In the genomic region with DNA sequence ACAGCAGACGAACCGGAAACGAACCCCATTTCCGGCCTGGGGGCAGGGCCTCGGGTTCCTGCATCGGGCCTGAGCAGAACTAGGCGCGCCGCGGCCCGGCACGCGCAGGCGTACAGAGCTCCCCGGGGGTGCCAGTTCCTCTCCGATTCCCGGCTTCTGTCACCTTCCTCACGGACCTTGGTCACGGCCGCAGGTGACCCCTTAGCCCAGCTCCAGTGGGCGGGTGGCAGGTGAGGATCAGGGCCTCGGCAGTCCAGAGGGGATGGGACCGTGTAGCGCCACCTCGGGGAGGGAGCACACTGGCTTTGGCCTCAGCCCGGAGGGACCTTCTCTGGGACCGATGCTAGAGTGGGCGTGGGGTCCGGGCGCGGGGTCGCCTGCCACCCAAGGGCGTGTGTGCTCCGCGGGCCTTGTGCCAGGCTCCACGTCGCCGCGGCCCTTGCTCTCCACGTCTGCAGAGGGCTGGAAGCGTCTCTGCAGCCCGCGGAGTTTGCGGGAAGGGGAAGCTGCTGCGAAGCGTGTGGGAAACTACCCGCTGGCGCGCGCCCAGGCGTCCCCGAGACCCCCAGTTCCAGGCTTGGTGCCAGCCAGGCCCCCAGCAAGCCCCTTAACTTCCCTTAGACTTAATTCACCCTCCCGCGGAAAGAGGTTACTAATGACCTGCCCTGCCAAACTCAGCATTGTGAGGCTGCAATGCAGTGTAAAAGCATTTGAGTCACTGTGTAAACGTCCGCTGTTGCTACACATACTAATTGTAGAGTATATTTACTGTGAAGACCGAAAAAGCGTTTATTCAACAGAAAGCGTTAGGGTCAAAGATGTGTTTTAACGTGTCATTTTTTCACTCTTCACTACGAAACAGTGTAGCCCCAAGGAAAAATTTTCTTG, we compare ENCODE assay signal across 1 cellular context.
TF ChIP-seq lines count a peak whose summit lies in the region.

A gene (plus strand): TSS at position 48 of the 888 bp plus-strand sequence. CDS start 7,930 bp downstream, outside the sequence.

TF ChIP-seq in HepG2, 621 proteins besides CTCF, POLR2A, EP300 and RAD21 (continued from another document and continues in another):
- TF ChIP-seq, protein P1, sequence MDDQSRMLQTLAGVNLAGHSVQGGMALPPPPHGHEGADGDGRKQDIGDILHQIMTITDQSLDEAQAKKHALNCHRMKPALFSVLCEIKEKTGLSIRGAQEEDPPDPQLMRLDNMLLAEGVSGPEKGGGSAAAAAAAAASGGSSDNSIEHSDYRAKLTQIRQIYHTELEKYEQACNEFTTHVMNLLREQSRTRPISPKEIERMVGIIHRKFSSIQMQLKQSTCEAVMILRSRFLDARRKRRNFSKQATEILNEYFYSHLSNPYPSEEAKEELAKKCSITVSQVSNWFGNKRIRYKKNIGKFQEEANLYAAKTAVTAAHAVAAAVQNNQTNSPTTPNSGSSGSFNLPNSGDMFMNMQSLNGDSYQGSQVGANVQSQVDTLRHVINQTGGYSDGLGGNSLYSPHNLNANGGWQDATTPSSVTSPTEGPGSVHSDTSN (CRISPR knock-in tag; IDR thresholded peaks at IDR 0.05; ENCODE audit: borderline replicate concordance) = peak; percentile 47; the same call in 1 of the 2 replicates
- TF ChIP-seq TBP (CRISPR knock-in tag; IDR thresholded peaks at IDR 0.05) (no peak; the same call in 1 of the 2 replicates), SIN3B (IDR thresholded peaks at IDR 0.05; ENCODE audit: low read length) (peak; percentile 59; the same call in 1 of the 2 replicates), PRMT3 (CRISPR knock-in tag; IDR thresholded peaks at IDR 0.05; ENCODE audit: borderline replicate concordance, low read depth) (peak; percentile 96), ZNF34 (CRISPR knock-in tag; IDR thresholded peaks at IDR 0.05; ENCODE audit: borderline replicate concordance) (no peak; the same call in 1 of the 2 replicates), ZKSCAN5 (CRISPR knock-in tag; IDR thresholded peaks at IDR 0.05) (peak; percentile 84), SMAD9 (CRISPR knock-in tag; IDR thresholded peaks at IDR 0.05) (no peak), ZNF460 (CRISPR knock-in tag; IDR thresholded peaks at IDR 0.05; ENCODE audit: borderline replicate concordance) (peak; percentile 38; the same call in 1 of the 2 replicates), CBFB (CRISPR knock-in tag; IDR thresholded peaks at IDR 0.05) (peak; percentile 84), SRY (CRISPR knock-in tag; IDR thresholded peaks at IDR 0.05) (peak; percentile 99), ZNF292 (CRISPR knock-in tag; IDR thresholded peaks at IDR 0.05; ENCODE audit: borderline replicate concordance, low read depth) (peak; percentile 97), MAFK (conservative IDR thresholded peaks at IDR 0.05 in 1 of 2, IDR thresholded peaks at IDR 0.05 in 1 of 2; ENCODE audit: low read length in 2 of 2) (peak; percentile 4 to 58; a peak in 3 of 4 replicates), ZBTB8A (CRISPR knock-in tag; IDR thresholded peaks at IDR 0.05; ENCODE audit: borderline replicate concordance, low read depth) (peak; percentile 83; the same call in 1 of the 2 replicates), ZNF570 (CRISPR knock-in tag; IDR thresholded peaks at IDR 0.05; ENCODE audit: borderline replicate concordance) (no peak; the same call in 1 of the 2 replicates), AKAP8 (CRISPR knock-in tag; IDR thresholded peaks at IDR 0.05) (peak; percentile 93; the same call in 1 of the 2 replicates), ZNF510 (CRISPR knock-in tag; IDR thresholded peaks at IDR 0.05; ENCODE audit: low read depth) (0 out of 2 replicates have a peak, but pooled peaks have one; percentile 89), ZNF660 (CRISPR knock-in tag; IDR thresholded peaks at IDR 0.05; ENCODE audit: borderline replicate concordance, low read depth) (peak; percentile 85; the same call in 1 of the 2 replicates), ZNF431 (CRISPR knock-in tag; IDR thresholded peaks at IDR 0.05; ENCODE audit: borderline replicate concordance, low read depth) (0 out of 2 replicates have a peak, but pooled peaks have one; percentile 28), ZNF24 (IDR thresholded peaks at IDR 0.05) (no peak), NKX3-1 (CRISPR knock-in tag; IDR thresholded peaks at IDR 0.05) (peak; percentile 42; the same call in 1 of the 2 replicates), STAT5B (CRISPR knock-in tag; IDR thresholded peaks at IDR 0.05) (peak; percentile 56; the same call in 1 of the 2 replicates), ZNF101 (CRISPR knock-in tag; IDR thresholded peaks at IDR 0.05; ENCODE audit: borderline replicate concordance, low read depth) (peak; percentile 85; the same call in 1 of the 2 replicates), POLR2AphosphoS2 (IDR thresholded peaks at IDR 0.05; ENCODE audit: low read depth, low read length) (peak; percentile 65; the same call in 1 of the 2 replicates), NRL (CRISPR knock-in tag; IDR thresholded peaks at IDR 0.05; ENCODE audit: borderline replicate concordance) (peak; percentile 99), ATF7-NPFF (CRISPR knock-in tag; IDR thresholded peaks at IDR 0.05; ENCODE audit: low read depth) (peak; percentile 98), MYC (CRISPR knock-in tag; IDR thresholded peaks at IDR 0.05; ENCODE audit: borderline replicate concordance) (peak; percentile 89), ZNF564 (CRISPR knock-in tag; IDR thresholded peaks at IDR 0.05) (peak; percentile 93; the same call in 1 of the 2 replicates), ZNF773 (CRISPR knock-in tag; IDR thresholded peaks at IDR 0.05; ENCODE audit: borderline replicate concordance) (no peak; the same call in 1 of the 2 replicates), NFE2L2 (IDR thresholded peaks at IDR 0.05; ENCODE audit: low read length) (no peak), FOXM1 (CRISPR knock-in tag; IDR thresholded peaks at IDR 0.05) (no peak; the same call in 1 of the 2 replicates), MAFG (CRISPR knock-in tag; IDR thresholded peaks at IDR 0.05) (no peak), PCBP2 (optimal IDR thresholded peaks at IDR 0.05; ENCODE audit: low read depth, low read length, poor library complexity, severe bottlenecking) (no peak), GTF2F1 (IDR thresholded peaks at IDR 0.05; ENCODE audit: low read length) (no peak), MIER3 (CRISPR knock-in tag; IDR thresholded peaks at IDR 0.05; ENCODE audit: borderline replicate concordance) (peak; percentile 72; the same call in 1 of the 2 replicates), ZNF772 (CRISPR knock-in tag; IDR thresholded peaks at IDR 0.05) (peak; percentile 95), ZNF878 (CRISPR knock-in tag; IDR thresholded peaks at IDR 0.05) (peak; percentile 78), ZNF652 (CRISPR knock-in tag; IDR thresholded peaks at IDR 0.05; ENCODE audit: borderline replicate concordance, low read depth) (no peak), ATM (IDR thresholded peaks at IDR 0.05; ENCODE audit: borderline replicate concordance) (no peak), KLF15 (CRISPR knock-in tag; IDR thresholded peaks at IDR 0.05; ENCODE audit: borderline replicate concordance) (peak; percentile 83), JUND (CRISPR knock-in tag; IDR thresholded peaks at IDR 0.05) (peak; percentile 85; the same call in 1 of the 2 replicates)
- TF ChIP-seq, protein P2, sequence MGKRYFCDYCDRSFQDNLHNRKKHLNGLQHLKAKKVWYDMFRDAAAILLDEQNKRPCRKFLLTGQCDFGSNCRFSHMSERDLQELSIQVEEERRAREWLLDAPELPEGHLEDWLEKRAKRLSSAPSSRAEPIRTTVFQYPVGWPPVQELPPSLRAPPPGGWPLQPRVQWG (CRISPR knock-in tag; IDR thresholded peaks at IDR 0.05; ENCODE audit: borderline replicate concordance, low read depth) = no peak
- TF ChIP-seq, protein P3, sequence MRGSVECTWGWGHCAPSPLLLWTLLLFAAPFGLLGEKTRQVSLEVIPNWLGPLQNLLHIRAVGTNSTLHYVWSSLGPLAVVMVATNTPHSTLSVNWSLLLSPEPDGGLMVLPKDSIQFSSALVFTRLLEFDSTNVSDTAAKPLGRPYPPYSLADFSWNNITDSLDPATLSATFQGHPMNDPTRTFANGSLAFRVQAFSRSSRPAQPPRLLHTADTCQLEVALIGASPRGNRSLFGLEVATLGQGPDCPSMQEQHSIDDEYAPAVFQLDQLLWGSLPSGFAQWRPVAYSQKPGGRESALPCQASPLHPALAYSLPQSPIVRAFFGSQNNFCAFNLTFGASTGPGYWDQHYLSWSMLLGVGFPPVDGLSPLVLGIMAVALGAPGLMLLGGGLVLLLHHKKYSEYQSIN (CRISPR knock-in tag; IDR thresholded peaks at IDR 0.05; ENCODE audit: borderline replicate concordance) = no peak
- TF ChIP-seq, protein P4, sequence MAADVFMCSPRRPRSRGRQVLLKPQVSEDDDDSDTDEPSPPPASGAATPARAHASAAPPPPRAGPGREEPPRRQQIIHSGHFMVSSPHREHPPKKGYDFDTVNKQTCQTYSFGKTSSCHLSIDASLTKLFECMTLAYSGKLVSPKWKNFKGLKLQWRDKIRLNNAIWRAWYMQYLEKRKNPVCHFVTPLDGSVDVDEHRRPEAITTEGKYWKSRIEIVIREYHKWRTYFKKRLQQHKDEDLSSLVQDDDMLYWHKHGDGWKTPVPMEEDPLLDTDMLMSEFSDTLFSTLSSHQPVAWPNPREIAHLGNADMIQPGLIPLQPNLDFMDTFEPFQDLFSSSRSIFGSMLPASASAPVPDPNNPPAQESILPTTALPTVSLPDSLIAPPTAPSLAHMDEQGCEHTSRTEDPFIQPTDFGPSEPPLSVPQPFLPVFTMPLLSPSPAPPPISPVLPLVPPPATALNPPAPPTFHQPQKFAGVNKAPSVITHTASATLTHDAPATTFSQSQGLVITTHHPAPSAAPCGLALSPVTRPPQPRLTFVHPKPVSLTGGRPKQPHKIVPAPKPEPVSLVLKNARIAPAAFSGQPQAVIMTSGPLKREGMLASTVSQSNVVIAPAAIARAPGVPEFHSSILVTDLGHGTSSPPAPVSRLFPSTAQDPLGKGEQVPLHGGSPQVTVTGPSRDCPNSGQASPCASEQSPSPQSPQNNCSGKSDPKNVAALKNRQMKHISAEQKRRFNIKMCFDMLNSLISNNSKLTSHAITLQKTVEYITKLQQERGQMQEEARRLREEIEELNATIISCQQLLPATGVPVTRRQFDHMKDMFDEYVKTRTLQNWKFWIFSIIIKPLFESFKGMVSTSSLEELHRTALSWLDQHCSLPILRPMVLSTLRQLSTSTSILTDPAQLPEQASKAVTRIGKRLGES (CRISPR knock-in tag; IDR thresholded peaks at IDR 0.05; ENCODE audit: borderline replicate concordance) = 0 out of 2 replicates have a peak, but pooled peaks have one; percentile 49
- TF ChIP-seq, protein P5, sequence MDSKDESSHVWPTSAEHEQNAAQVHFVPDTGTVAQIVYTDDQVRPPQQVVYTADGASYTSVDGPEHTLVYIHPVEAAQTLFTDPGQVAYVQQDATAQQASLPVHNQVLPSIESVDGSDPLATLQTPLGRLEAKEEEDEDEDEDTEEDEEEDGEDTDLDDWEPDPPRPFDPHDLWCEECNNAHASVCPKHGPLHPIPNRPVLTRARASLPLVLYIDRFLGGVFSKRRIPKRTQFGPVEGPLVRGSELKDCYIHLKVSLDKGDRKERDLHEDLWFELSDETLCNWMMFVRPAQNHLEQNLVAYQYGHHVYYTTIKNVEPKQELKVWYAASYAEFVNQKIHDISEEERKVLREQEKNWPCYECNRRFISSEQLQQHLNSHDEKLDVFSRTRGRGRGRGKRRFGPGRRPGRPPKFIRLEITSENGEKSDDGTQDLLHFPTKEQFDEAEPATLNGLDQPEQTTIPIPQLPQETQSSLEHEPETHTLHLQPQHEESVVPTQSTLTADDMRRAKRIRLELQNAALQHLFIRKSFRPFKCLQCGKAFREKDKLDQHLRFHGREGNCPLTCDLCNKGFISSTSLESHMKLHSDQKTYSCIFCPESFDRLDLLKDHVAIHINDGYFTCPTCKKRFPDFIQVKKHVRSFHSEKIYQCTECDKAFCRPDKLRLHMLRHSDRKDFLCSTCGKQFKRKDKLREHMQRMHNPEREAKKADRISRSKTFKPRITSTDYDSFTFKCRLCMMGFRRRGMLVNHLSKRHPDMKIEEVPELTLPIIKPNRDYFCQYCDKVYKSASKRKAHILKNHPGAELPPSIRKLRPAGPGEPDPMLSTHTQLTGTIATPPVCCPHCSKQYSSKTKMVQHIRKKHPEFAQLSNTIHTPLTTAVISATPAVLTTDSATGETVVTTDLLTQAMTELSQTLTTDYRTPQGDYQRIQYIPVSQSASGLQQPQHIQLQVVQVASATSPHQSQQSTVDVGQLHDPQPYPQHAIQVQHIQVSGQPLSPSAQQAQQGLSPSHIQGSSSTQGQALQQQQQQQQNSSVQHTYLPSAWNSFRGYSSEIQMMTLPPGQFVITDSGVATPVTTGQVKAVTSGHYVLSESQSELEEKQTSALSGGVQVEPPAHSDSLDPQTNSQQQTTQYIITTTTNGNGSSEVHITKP (CRISPR knock-in tag; IDR thresholded peaks at IDR 0.05; ENCODE audit: low read depth) = 0 out of 2 replicates have a peak, but pooled peaks have one; percentile 69
- TF ChIP-seq, protein P6, sequence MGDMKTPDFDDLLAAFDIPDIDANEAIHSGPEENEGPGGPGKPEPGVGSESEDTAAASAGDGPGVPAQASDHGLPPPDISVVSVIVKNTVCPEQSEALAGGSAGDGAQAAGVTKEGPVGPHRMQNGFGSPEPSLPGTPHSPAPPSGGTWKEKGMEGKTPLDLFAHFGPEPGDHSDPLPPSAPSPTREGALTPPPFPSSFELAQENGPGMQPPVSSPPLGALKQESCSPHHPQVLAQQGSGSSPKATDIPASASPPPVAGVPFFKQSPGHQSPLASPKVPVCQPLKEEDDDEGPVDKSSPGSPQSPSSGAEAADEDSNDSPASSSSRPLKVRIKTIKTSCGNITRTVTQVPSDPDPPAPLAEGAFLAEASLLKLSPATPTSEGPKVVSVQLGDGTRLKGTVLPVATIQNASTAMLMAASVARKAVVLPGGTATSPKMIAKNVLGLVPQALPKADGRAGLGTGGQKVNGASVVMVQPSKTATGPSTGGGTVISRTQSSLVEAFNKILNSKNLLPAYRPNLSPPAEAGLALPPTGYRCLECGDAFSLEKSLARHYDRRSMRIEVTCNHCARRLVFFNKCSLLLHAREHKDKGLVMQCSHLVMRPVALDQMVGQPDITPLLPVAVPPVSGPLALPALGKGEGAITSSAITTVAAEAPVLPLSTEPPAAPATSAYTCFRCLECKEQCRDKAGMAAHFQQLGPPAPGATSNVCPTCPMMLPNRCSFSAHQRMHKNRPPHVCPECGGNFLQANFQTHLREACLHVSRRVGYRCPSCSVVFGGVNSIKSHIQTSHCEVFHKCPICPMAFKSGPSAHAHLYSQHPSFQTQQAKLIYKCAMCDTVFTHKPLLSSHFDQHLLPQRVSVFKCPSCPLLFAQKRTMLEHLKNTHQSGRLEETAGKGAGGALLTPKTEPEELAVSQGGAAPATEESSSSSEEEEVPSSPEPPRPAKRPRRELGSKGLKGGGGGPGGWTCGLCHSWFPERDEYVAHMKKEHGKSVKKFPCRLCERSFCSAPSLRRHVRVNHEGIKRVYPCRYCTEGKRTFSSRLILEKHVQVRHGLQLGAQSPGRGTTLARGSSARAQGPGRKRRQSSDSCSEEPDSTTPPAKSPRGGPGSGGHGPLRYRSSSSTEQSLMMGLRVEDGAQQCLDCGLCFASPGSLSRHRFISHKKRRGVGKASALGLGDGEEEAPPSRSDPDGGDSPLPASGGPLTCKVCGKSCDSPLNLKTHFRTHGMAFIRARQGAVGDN (CRISPR knock-in tag; IDR thresholded peaks at IDR 0.05) = peak; percentile 99
- TF ChIP-seq, protein P7, sequence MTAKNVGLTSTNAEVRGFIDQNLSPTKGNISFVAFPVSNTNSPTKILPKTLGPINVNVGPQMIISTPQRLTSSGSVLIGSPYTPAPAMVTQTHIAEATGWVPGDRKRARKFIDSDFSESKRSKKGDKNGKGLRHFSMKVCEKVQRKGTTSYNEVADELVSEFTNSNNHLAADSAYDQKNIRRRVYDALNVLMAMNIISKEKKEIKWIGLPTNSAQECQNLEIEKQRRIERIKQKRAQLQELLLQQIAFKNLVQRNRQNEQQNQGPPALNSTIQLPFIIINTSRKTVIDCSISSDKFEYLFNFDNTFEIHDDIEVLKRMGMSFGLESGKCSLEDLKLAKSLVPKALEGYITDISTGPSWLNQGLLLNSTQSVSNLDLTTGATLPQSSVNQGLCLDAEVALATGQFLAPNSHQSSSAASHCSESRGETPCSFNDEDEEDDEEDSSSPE (CRISPR knock-in tag; IDR thresholded peaks at IDR 0.05) = peak; percentile 74; the same call in 1 of the 2 replicates
